In genomic region chr2:64874593-64874992, GRCh38 we compare ENCODE assay signal across 22 cellular contexts.
"Had no signal": no experiment of that assay in that cellular context is flagged by ENCODE, and none has a peak within 500 bp of the region (broad histone marks: within the 10 kb centered on the region; RNA-seq: fewer than 3 reads in every experiment).

No MANE protein-coding gene starts in this region.

- H3K9me3 ChIP-seq: SK-N-SH had no signal

- H3K4me2 ChIP-seq: SK-N-SH had no signal

- FAIRE-seq: HTR-8/SVneo, RCC 7860 had no signal

- ATAC-seq: T-cell had no signal

- H3K9ac ChIP-seq: SK-N-SH had no signal

- H3K27ac ChIP-seq: HL-60 had no signal

- DNase-seq: Kasumi-1, KG1, MM.1S, NCI-H1092 treated with DMSO at 0.1 percent for 48 hours, NCI-H1436, NCI-H187, NCI-H2029, NCI-H2081 treated with DMSO at 0.1 percent for 48 hours, NCI-H2171, NCI-H226, NCI-H446, NCI-H510A, NCI-H524 treated with DMSO at 0.1 percent for 48 hours, NCI-H774, RPMI8226, SHP77, SK-N-SH, SW 1271, T-cell had no signal
